ENCODE assay signal across 11 cellular contexts in genomic region chr15:29805043-29805707, GRCh38. TPM values are rescaled to one million over a fixed set of nuclear protein-coding genes. Genes with fewer than 3 reads are reported as not detected.
DNase-seq lines count a peak whose midpoint lies in the region; ATAC-seq and TF ChIP-seq lines count a peak whose summit lies in the region.
"Had no signal": no experiment of that assay in that cellular context is flagged by ENCODE, and none has a peak within 500 bp of the region (broad histone marks: within the 10 kb centered on the region; RNA-seq: fewer than 3 reads in every experiment).

No MANE protein-coding gene starts in this region.

- H3K9me2 ChIP-seq in SK-N-SH: no peaks in the 10 kb centered on the region

- no peak for TF ChIP-seq EP300 in SK-N-SH (IDR thresholded peaks at IDR 0.05; ENCODE audit: borderline replicate concordance in 1 of 2, low read depth in 1 of 2, low read length in 1 of 2)

- intact Hi-C loops in activated CD4-positive, alpha-beta T cell treated with anti-CD3 and anti-CD28 coated beads for 36 hours (cut with DNase I, micrococcal nuclease): no loop called here

- POLR2A ChIA-PET in SK-N-SH (lab: Yijun Ruan, JAX): no interaction called here
- POLR2A ChIA-PET in activated CD4-positive, alpha-beta T cell treated with anti-CD3 and anti-CD28 coated beads for 36 hours (lab: Charles Lee): no interaction called here

- H3F3A ChIP-seq in SK-N-SH (replicated peaks; ENCODE audit: insufficient read depth): peaks cover 9% of the 10 kb centered on the region

- H3K9me3 ChIP-seq in SK-N-SH (no peaks in the 10 kb centered on the region), muscle layer of colon (ENCODE audit: low read length) (no peaks in the 10 kb centered on the region)

- H2AFZ ChIP-seq in SK-N-SH (ENCODE audit: low read depth): no peak overlapping the region

- in situ Hi-C loops in GM13976 (cut with MboI; ENCODE audit: low sequenced_read_pairs, unreplicated experiment): no loop called here

- H3K9me3 Mint-ChIP-seq in activated CD4-positive, alpha-beta T cell treated with anti-CD3 and anti-CD28 coated beads for 36 hours (ENCODE audit: low read depth): no peaks in the 10 kb centered on the region
- H3K9me3 Mint-ChIP-seq in stimulated activated naive B cell treated with anti-CD40 and anti-IgM and Interleukin-4, amounts not matched to agents 10 μg/mL and 1 μg/mL and 100 μg/mL, for 72 hours: peaks cover 0 to 4% of the 10 kb centered on the region in 2 donors
- H3K9me3 Mint-ChIP-seq: T-helper 1 cell treated with Interleukin-12 subunit alpha and Interleukin-12 subunit beta and Interleukin-4 antibody, amounts not matched to agents 30 μg/mL and 1 μg/mL, for 36 hours had no signal

- peaks cover 48% of the 10 kb centered on the region for H3K27me3 Mint-ChIP-seq in activated CD4-positive, alpha-beta T cell treated with anti-CD3 and anti-CD28 coated beads for 36 hours
- peaks cover 35 to 37% of the 10 kb centered on the region in 2 donors for H3K27me3 Mint-ChIP-seq in stimulated activated naive B cell treated with anti-CD40 and anti-IgM and Interleukin-4, amounts not matched to agents 10 μg/mL and 1 μg/mL and 100 μg/mL, for 72 hours

- no peak for ATAC-seq in activated CD4-positive, alpha-beta T cell treated with anti-CD3 and anti-CD28 coated beads for 36 hours
- no peak for ATAC-seq in stimulated activated naive B cell treated with anti-CD40 and anti-IgM and Interleukin-4, amounts not matched to agents 10 μg/mL and 1 μg/mL and 100 μg/mL, for 72 hours (replicated peaks)

- CTCF ChIA-PET in SK-N-SH (lab: Yijun Ruan, JAX): interaction anchor here (3.6 kb wide), 1 partner anchor 9 kb away, joined by 15 read pairs; no protein-coding TSS in a partner anchor
- CTCF ChIA-PET in activated CD4-positive, alpha-beta T cell treated with anti-CD3 and anti-CD28 coated beads for 36 hours (lab: Charles Lee): no interaction called here

- H3K4me3 ChIP-seq in SK-N-SH (ENCODE audit: low read depth in 2 of 2, low read length in 1 of 2) (no peak overlapping the region), fibroblast of the aortic adventitia (ENCODE audit: low read depth, low read length) (no peak overlapping the region), muscle layer of colon (ENCODE audit: low read depth in 1 of 2, low read length in 2 of 2) (no peak overlapping the region)
- H3K4me3 ChIP-seq: skin epidermis had no signal

- no peaks in the 10 kb centered on the region for H3K27me3 ChIP-seq in SK-N-SH (ENCODE audit: insufficient read depth)
- H3K27me3 ChIP-seq in muscle layer of colon (ENCODE audit: control insufficient read depth in 1 of 2, insufficient read depth in 2 of 2, low read length in 2 of 2): no peaks in the 10 kb centered on the region

- no peak for TF ChIP-seq RAD21 in SK-N-SH (IDR thresholded peaks at IDR 0.05; ENCODE audit: low read length)

- H3K36me3 Mint-ChIP-seq in activated CD4-positive, alpha-beta T cell treated with anti-CD3 and anti-CD28 coated beads for 36 hours (ENCODE audit: low read depth): no peaks in the 10 kb centered on the region
- H3K36me3 Mint-ChIP-seq in stimulated activated naive B cell treated with anti-CD40 and anti-IgM and Interleukin-4, amounts not matched to agents 10 μg/mL and 1 μg/mL and 100 μg/mL, for 72 hours: no peaks in the 10 kb centered on the region

- peak overlapping the region; percentile 32 to 60 for H3K27ac ChIP-seq in SK-N-SH (ENCODE audit: low read depth in 2 of 2, low read length in 1 of 2)
- peak overlapping the region; percentile 20 for H3K27ac ChIP-seq in muscle layer of colon (ENCODE audit: low read depth, low read length)

- H3K9ac ChIP-seq in SK-N-SH (no peak overlapping the region), muscle layer of colon (ENCODE audit: low read length) (no peak overlapping the region)

- peaks cover 97% of the 10 kb centered on the region for H3K79me2 ChIP-seq in SK-N-SH (ENCODE audit: insufficient read depth)

- 100% methylated on average over 1 of the region's 1 CpG for WGBS in SK-N-SH (ENCODE audit: low lambda C conversion rate)

- peak overlapping the region; percentile 25; the same call in 1 of the 2 replicates for H3K4me2 ChIP-seq in SK-N-SH

- H3K4me1 ChIP-seq in SK-N-SH (ENCODE audit: control insufficient read depth in 1 of 2, insufficient read depth in 2 of 2, low read depth in 1 of 2, low read length in 1 of 2): peaks cover 18 to 21% of the 10 kb centered on the region in 2 experiments; a peak in 3 of 4 replicates
- peaks cover 56% of the 10 kb centered on the region for H3K4me1 ChIP-seq in muscle layer of colon (ENCODE audit: insufficient read depth, low read length)

- H3K4me3 Mint-ChIP-seq in activated CD4-positive, alpha-beta T cell treated with anti-CD3 and anti-CD28 coated beads for 36 hours: no peak overlapping the region
- H3K4me3 Mint-ChIP-seq in stimulated activated naive B cell treated with anti-CD40 and anti-IgM and Interleukin-4, amounts not matched to agents 10 μg/mL and 1 μg/mL and 100 μg/mL, for 72 hours: no peak overlapping the region
- H3K4me3 Mint-ChIP-seq: T-helper 1 cell treated with Interleukin-12 subunit alpha and Interleukin-12 subunit beta and Interleukin-4 antibody, amounts not matched to agents 30 μg/mL and 1 μg/mL, for 36 hours had no signal

- TF ChIP-seq CTCF in SK-N-SH (IDR thresholded peaks at IDR 0.05) (no peak), fibroblast of the aortic adventitia (IDR thresholded peaks at IDR 0.05; ENCODE audit: insufficient read depth, low read length) (no peak), GM13976 (IDR thresholded peaks at IDR 0.05; ENCODE audit: borderline replicate concordance, control extremely low read depth, extremely low read depth, insufficient read depth, missing control alignments) (no peak)

- H4K20me1 ChIP-seq in SK-N-SH (ENCODE audit: insufficient read depth): peaks cover 73% of the 10 kb centered on the region

- no peaks in the 10 kb centered on the region for H3K36me3 ChIP-seq in SK-N-SH (replicated peaks in 1 of 2; ENCODE audit: control insufficient read depth in 1 of 2, insufficient read depth in 2 of 2, low read length in 1 of 2)
- H3K36me3 ChIP-seq in muscle layer of colon (ENCODE audit: insufficient read depth, low read length): no peaks in the 10 kb centered on the region

- H3K27ac Mint-ChIP-seq in activated CD4-positive, alpha-beta T cell treated with anti-CD3 and anti-CD28 coated beads for 36 hours: no peak overlapping the region
- no peak overlapping the region for H3K27ac Mint-ChIP-seq in stimulated activated naive B cell treated with anti-CD40 and anti-IgM and Interleukin-4, amounts not matched to agents 10 μg/mL and 1 μg/mL and 100 μg/mL, for 72 hours
- H3K27ac Mint-ChIP-seq: T-helper 1 cell treated with Interleukin-12 subunit alpha and Interleukin-12 subunit beta and Interleukin-4 antibody, amounts not matched to agents 30 μg/mL and 1 μg/mL, for 36 hours had no signal

- peaks cover 2% of the 10 kb centered on the region for H3K4me1 Mint-ChIP-seq in activated CD4-positive, alpha-beta T cell treated with anti-CD3 and anti-CD28 coated beads for 36 hours
- no peaks in the 10 kb centered on the region for H3K4me1 Mint-ChIP-seq in stimulated activated naive B cell treated with anti-CD40 and anti-IgM and Interleukin-4, amounts not matched to agents 10 μg/mL and 1 μg/mL and 100 μg/mL, for 72 hours

- DNase-seq in AG08396 (ENCODE audit: low spot score) (peak; percentile 56), SK-N-SH (no peak), fibroblast of the aortic adventitia (ENCODE audit: low read depth) (peak; percentile 92), GM13976 (ENCODE audit: low spot score) (no peak), T-helper 2 cell (no peak)
- DNase-seq in activated CD4-positive, alpha-beta T cell treated with anti-CD3 and anti-CD28 coated beads for 36 hours: no peak
- no peak for DNase-seq in stimulated activated naive B cell treated with anti-CD40 and anti-IgM and Interleukin-4, amounts not matched to agents 10 μg/mL and 1 μg/mL and 100 μg/mL, for 72 hours
- DNase-seq: cortex of kidney had no signal

TF ChIP-seq in SK-N-SH, 30 proteins besides CTCF, POLR2A, EP300 and RAD21 (continues in another document):
- TF ChIP-seq NFIC (IDR thresholded peaks at IDR 0.05; ENCODE audit: borderline replicate concordance) (peak; percentile 59), FOXJ3 (CRISPR knock-in tag; IDR thresholded peaks at IDR 0.05) (no peak), POLR2AphosphoS5 (IDR thresholded peaks at IDR 0.05; ENCODE audit: low read depth, low read length) (0 out of 2 replicates have a peak, but pooled peaks have one; percentile 16), TCF12 (IDR thresholded peaks at IDR 0.05) (peak; percentile 51; the same call in 1 of the 2 replicates), PBX3 (IDR thresholded peaks at IDR 0.05) (peak; percentile 44)
- TF ChIP-seq, protein P1, sequence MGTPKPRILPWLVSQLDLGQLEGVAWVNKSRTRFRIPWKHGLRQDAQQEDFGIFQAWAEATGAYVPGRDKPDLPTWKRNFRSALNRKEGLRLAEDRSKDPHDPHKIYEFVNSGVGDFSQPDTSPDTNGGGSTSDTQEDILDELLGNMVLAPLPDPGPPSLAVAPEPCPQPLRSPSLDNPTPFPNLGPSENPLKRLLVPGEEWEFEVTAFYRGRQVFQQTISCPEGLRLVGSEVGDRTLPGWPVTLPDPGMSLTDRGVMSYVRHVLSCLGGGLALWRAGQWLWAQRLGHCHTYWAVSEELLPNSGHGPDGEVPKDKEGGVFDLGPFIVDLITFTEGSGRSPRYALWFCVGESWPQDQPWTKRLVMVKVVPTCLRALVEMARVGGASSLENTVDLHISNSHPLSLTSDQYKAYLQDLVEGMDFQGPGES (IDR thresholded peaks at IDR 0.05; ENCODE audit: low read depth, low read length): no peak

RNA-seq across cellular contexts. Expression of gene TJP1, which starts 17.1 kb away (rescaled TPM):
- 17.5 and 23.7 TPM in 2 replicates for polyA plus RNA-seq in SK-N-SH (2012; rRNA removed)
- 19.8 and 19.9 TPM in 2 replicates for polyA plus RNA-seq in SK-N-SH (2012; cell fraction: cytosol; rRNA removed)
- 15.4 and 26.0 TPM in 2 replicates for polyA plus RNA-seq in SK-N-SH (2012; cell fraction: nucleus; rRNA removed)
- total RNA-seq in fibroblast of the aortic adventitia (ENCODE audit: low replicate concordance): 94.2 and 95.3 TPM in 2 replicates
- total RNA-seq in activated CD4-positive, alpha-beta T cell treated with anti-CD3 and anti-CD28 coated beads for 36 hours: under 1 TPM in 1 of 2 experiments, not detected in 1; 0.09 TPM

Comparison
In these comparisons a context has a peak if more than half of its experiments do, and no peak if none do; other contexts are left out.
1. DNase-seq: peak in AG08396 (single experiment) and fibroblast of the aortic adventitia (single experiment); none in SK-N-SH (single experiment), activated CD4-positive, alpha-beta T cell treated with anti-CD3 and anti-CD28 coated beads for 36 hours (single experiment), GM13976 (single experiment), stimulated activated naive B cell treated with anti-CD40 and anti-IgM and Interleukin-4, amounts not matched to agents 10 μg/mL and 1 μg/mL and 100 μg/mL, for 72 hours (single experiment) and T-helper 2 cell (0 of 5).
2. RNA of gene TJP1, which starts 17.1 kb away (total RNA-seq): 94.2 to 95.3 TPM in fibroblast of the aortic adventitia; 0.09 TPM in activated CD4-positive, alpha-beta T cell treated with anti-CD3 and anti-CD28 coated beads for 36 hours; every median in the first group is over 10 times any median in the second.